9 cellular contexts compared by ENCODE assay signal in genomic region chr13:101520672-101521071, GRCh38.
DNase-seq lines count a peak whose midpoint lies in the region; ATAC-seq, FAIRE-seq and TF ChIP-seq lines count a peak whose summit lies in the region.
"Had no signal": no experiment of that assay in that cellular context is flagged by ENCODE, and none has a peak within 500 bp of the region (broad histone marks: within the 10 kb centered on the region; RNA-seq: fewer than 3 reads in every experiment).

No MANE protein-coding gene starts in this region.

- no peak for ATAC-seq in A549
- ATAC-seq in GM19395 (IDR thresholded peaks at IDR 0.05; ENCODE audit: unreplicated experiment) = peak; percentile 80

- peaks cover 3% of the 10 kb centered on the region for H3K9me3 Mint-ChIP-seq in chondrocyte (ENCODE audit: low read depth)

- no peaks in the 10 kb centered on the region for H3K9me3 ChIP-seq in A549

- peaks cover 78% of the 10 kb centered on the region for H3K4me1 Mint-ChIP-seq in chondrocyte (ENCODE audit: low read depth)

- CTCF ChIA-PET in A549 (lab: Yijun Ruan, JAX) = interaction anchor here (2.5 kb wide), 1 partner anchor 237 kb away, joined by 8 read pairs; no protein-coding TSS in a partner anchor
- CTCF ChIA-PET in HEK293T (lab: Yijun Ruan, JAX) = no interaction called here

- TF ChIP-seq POLR2A in A549 (IDR thresholded peaks at IDR 0.05; ENCODE audit: low read length) (no peak), erythroblast (IDR thresholded peaks at IDR 0.05; ENCODE audit: low read length) (no peak)

- H3K27ac Mint-ChIP-seq in chondrocyte (ENCODE audit: unreplicated experiment) = peak overlapping the region; percentile 67

- H3K4me3 Mint-ChIP-seq in chondrocyte (ENCODE audit: unreplicated experiment) = no peak overlapping the region

- WGBS in A549 (ENCODE audit: missing lambda C conversion rate) = 88% methylated on average over 4 of the region's 4 CpGs

- no peak for FAIRE-seq in A549 (lab: Jason Lieb, UNC)

- no peaks in the 10 kb centered on the region for H3K27me3 Mint-ChIP-seq in chondrocyte (ENCODE audit: low read depth)

- POLR2A ChIA-PET in A549 (lab: Yijun Ruan, JAX) = no interaction called here
- POLR2A ChIA-PET in HEK293T (lab: Yijun Ruan, JAX) = no interaction called here

- H3K4me3 ChIP-seq in A549 = no peak overlapping the region

- H3K27ac ChIP-seq in A549 = no peak overlapping the region

- H3K4me2 ChIP-seq in A549 = no peak overlapping the region

- H3K4me1 ChIP-seq in A549 = no peaks in the 10 kb centered on the region

- TF ChIP-seq RAD21 in A549 (conservative IDR thresholded peaks at IDR 0.05 in 1 of 2, IDR thresholded peaks at IDR 0.05 in 1 of 2) = no peak

- no peak for TF ChIP-seq CTCF in A549 (IDR thresholded peaks at IDR 0.05)
- no peak for TF ChIP-seq CTCF in chondrocyte (IDR thresholded peaks at IDR 0.05)

- DNase-seq in A549 (ENCODE audit: low read depth in 1 of 2, low spot score in 1 of 2) (no peak), LHCN-M2 (ENCODE audit: low read depth) (peak; percentile 96), chondrocyte (ENCODE audit: low spot score) (no peak), HEK293T (ENCODE audit: extremely low spot score) (no peak), NCI-H128 (lab: John Stamatoyannopoulos, UW; ENCODE audit: unreplicated experiment) (no peak), erythroblast (lab: John Stamatoyannopoulos, UW) (no peak)
- no peak for DNase-seq in activated CD8-positive, alpha-beta memory T cell treated with anti-CD3 and anti-CD28 coated beads, Interleukin-2, amount 50 U/mL, for 48 hours
- DNase-seq: NCI-H526 had no signal

- peaks cover 12% of the 10 kb centered on the region for H3K36me3 Mint-ChIP-seq in chondrocyte (ENCODE audit: low read depth)

- no peak for TF ChIP-seq EP300 in A549 (IDR thresholded peaks at IDR 0.05)

TF ChIP-seq in A549, 52 proteins besides CTCF, POLR2A, EP300 and RAD21:
- TF ChIP-seq ZFP36 (IDR thresholded peaks at IDR 0.05; ENCODE audit: borderline replicate concordance, partially characterized antibody) (no peak), MAFK (IDR thresholded peaks at IDR 0.05; ENCODE audit: partially characterized antibody) (peak; percentile 60)

TF ChIP-seq in HEK293T, 16 proteins besides CTCF, POLR2A, EP300 and RAD21:
- TF ChIP-seq LEF1 (IDR thresholded peaks at IDR 0.05; ENCODE audit: borderline replicate concordance) = no peak
- TF ChIP-seq SP1 (IDR thresholded peaks at IDR 0.05) = no peak
- TF ChIP-seq NFRKB (IDR thresholded peaks at IDR 0.05) = no peak
- no peak for TF ChIP-seq FOXK2 (IDR thresholded peaks at IDR 0.05)
